In genomic region chr6:166757226-166758135, GRCh38 we compare ENCODE assay signal across 8 cellular contexts.
DNase-seq lines count a peak whose midpoint lies in the region; ATAC-seq lines count a peak whose summit lies in the region.

No MANE protein-coding gene starts in this region.

- no peak overlapping the region for H2BK15ac ChIP-seq in mesendoderm (replicated peaks; ENCODE audit: low read depth)

- H3K9me3 ChIP-seq in HUES48 (ENCODE audit: control insufficient read depth, insufficient read depth, low read length) = no peaks in the 10 kb centered on the region

- H3K27ac ChIP-seq in HUES48 (ENCODE audit: low read depth, low read length) = peak overlapping the region; percentile 44
- no peak overlapping the region for H3K27ac ChIP-seq in mesendoderm (ENCODE audit: low read depth, low read length)

- H3K18ac ChIP-seq in mesendoderm (ENCODE audit: low read length) = no peak overlapping the region

- H3K23ac ChIP-seq in mesendoderm (ENCODE audit: low read length) = peak overlapping the region; percentile 6

- H3K56ac ChIP-seq in mesendoderm (ENCODE audit: low read length) = peak overlapping the region; percentile 27

- no peak overlapping the region for H4K5ac ChIP-seq in mesendoderm (ENCODE audit: low read length)

- H3K4ac ChIP-seq in mesendoderm (ENCODE audit: low read depth, low read length) = no peak overlapping the region

- H3K4me3 ChIP-seq in HUES48 (ENCODE audit: low read depth, low read length) (peak overlapping the region; percentile 16; the same call in 1 of the 2 replicates), mesendoderm (ENCODE audit: low read length) (no peak overlapping the region)

- H2BK5ac ChIP-seq in mesendoderm (ENCODE audit: low read length) = no peak overlapping the region

- ATAC-seq in GM21723 (IDR thresholded peaks at IDR 0.05; ENCODE audit: unreplicated experiment) = no peak
- no peak for ATAC-seq in GM18870 (IDR thresholded peaks at IDR 0.05; ENCODE audit: unreplicated experiment)

- H4K8ac ChIP-seq in mesendoderm (ENCODE audit: low read depth, low read length) = no peak overlapping the region

- H3K9ac ChIP-seq in HUES48 (ENCODE audit: low read depth, low read length) (no peak overlapping the region), mesendoderm (ENCODE audit: low read length) (no peak overlapping the region)

- H3K79me2 ChIP-seq in mesendoderm (ENCODE audit: control insufficient read depth, insufficient read depth, low read length) = no peaks in the 10 kb centered on the region

- WGBS in mesendoderm (ENCODE audit: extremely low coverage, insufficient coverage, low lambda C conversion rate) = no CpG with 5 or more reads among the region's 25 CpGs

- H2AK5ac ChIP-seq in mesendoderm (ENCODE audit: low read length) = no peak overlapping the region

- DNase-seq in AG08396 (ENCODE audit: low spot score) = peak; percentile 68
- peak; percentile 46 for DNase-seq in astrocyte of the hippocampus (ENCODE audit: low read depth, low spot score)
- peak; percentile 49 for DNase-seq in mesendoderm
- DNase-seq in C1 segment of cervical spinal cord (lab: John Stamatoyannopoulos, UW) = no peak
- DNase-seq in activated effector memory CD4-positive, alpha-beta T cell treated with anti-CD3 and anti-CD28 coated beads, Interleukin-2, amount 50 U/mL, for 16 hours = no peak

- H3K4me1 ChIP-seq in HUES48 (ENCODE audit: control insufficient read depth, insufficient read depth, low read length) (peaks cover 49% of the 10 kb centered on the region), mesendoderm (ENCODE audit: control insufficient read depth, low read depth, low read length) (no peaks in the 10 kb centered on the region)

- H3K36me3 ChIP-seq in HUES48 (ENCODE audit: control insufficient read depth, insufficient read depth, low read length) = no peaks in the 10 kb centered on the region
- no peaks in the 10 kb centered on the region for H3K36me3 ChIP-seq in mesendoderm (ENCODE audit: control insufficient read depth, insufficient read depth, low read length)

- no peaks in the 10 kb centered on the region for H3K79me1 ChIP-seq in mesendoderm (ENCODE audit: low read length)

- H3K4me2 ChIP-seq in mesendoderm (ENCODE audit: low read length) = peak overlapping the region; percentile 12

- H3K27me3 ChIP-seq in HUES48 (ENCODE audit: control insufficient read depth, insufficient read depth, low read length) (peaks cover 12% of the 10 kb centered on the region; the same call in 1 of the 2 replicates), mesendoderm (ENCODE audit: insufficient read depth, low read length, poor library complexity) (no peaks in the 10 kb centered on the region)

- H2BK120ac ChIP-seq in mesendoderm (ENCODE audit: low read depth, low read length) = no peak overlapping the region

Comparison
In these comparisons a context has a peak if more than half of its experiments do, and no peak if none do; other contexts are left out.
1. DNase-seq: peak in AG08396 (single experiment), astrocyte of the hippocampus (single experiment) and mesendoderm (single experiment); none in C1 segment of cervical spinal cord (0 of 14) and activated effector memory CD4-positive, alpha-beta T cell treated with anti-CD3 and anti-CD28 coated beads, Interleukin-2, amount 50 U/mL, for 16 hours (single experiment).